In genomic region chr10:24292304-24293291, GRCh38 we compare ENCODE assay signal across 20 cellular contexts.
DNase-seq lines count a peak whose midpoint lies in the region; ATAC-seq, FAIRE-seq and TF ChIP-seq lines count a peak whose summit lies in the region.
"Had no signal": no experiment of that assay in that cellular context is flagged by ENCODE, and none has a peak within 500 bp of the region (broad histone marks: within the 10 kb centered on the region; RNA-seq: fewer than 3 reads in every experiment).

No MANE protein-coding gene starts in this region.

- H3K36me3 ChIP-seq in astrocyte (ENCODE audit: insufficient read depth, low read length) (no peaks in the 10 kb centered on the region), testis (ENCODE audit: low read depth, missing control alignments) (no peaks in the 10 kb centered on the region)
- H3K36me3 ChIP-seq: BE2C, suprapubic skin had no signal

- H3K27me3 ChIP-seq in astrocyte (ENCODE audit: insufficient read depth, low read length) (no peaks in the 10 kb centered on the region), testis (no peaks in the 10 kb centered on the region)
- H3K27me3 ChIP-seq: BE2C, dorsolateral prefrontal cortex, suprapubic skin had no signal

- H3K9ac ChIP-seq in astrocyte (ENCODE audit: low read length), result no peak overlapping the region

- H4K20me1 ChIP-seq in astrocyte (ENCODE audit: insufficient read depth, low read length), result no peaks in the 10 kb centered on the region

- TF ChIP-seq CTCF in astrocyte (IDR thresholded peaks at IDR 0.05; ENCODE audit: insufficient read depth, low read depth, low read length) (no peak), testis (IDR thresholded peaks at IDR 0.05) (no peak), lower leg skin (IDR thresholded peaks at IDR 0.05) (no peak)

- peak; percentile 16 to 41 for ATAC-seq in left cardiac atrium
- no peak for ATAC-seq in HG02759 (IDR thresholded peaks at IDR 0.05; ENCODE audit: unreplicated experiment)
- no peak for ATAC-seq in GM19452 (IDR thresholded peaks at IDR 0.05; ENCODE audit: unreplicated experiment)
- ATAC-seq: activated naive CD4-positive, alpha-beta T cell treated with anti-CD3 and anti-CD28 coated beads, Interleukin-2, amount 50 U/mL, for 72 hours; natural killer cell had no signal

- H3K9me3 Mint-ChIP-seq in astrocyte (ENCODE audit: unreplicated experiment), result no peaks in the 10 kb centered on the region

- 50 to 55% methylated on average over 11 of the region's 11 CpGs for WGBS in testis, 2 donors
- 80 to 84% methylated on average over 11 of the region's 11 CpGs for WGBS in lower leg skin, 2 donors

- H3K4me3 ChIP-seq in astrocyte (ENCODE audit: insufficient read depth, low read depth, low read length) (no peak overlapping the region), testis (no peak overlapping the region), lower leg skin (ENCODE audit: low read depth, poor library complexity, severe bottlenecking) (no peak overlapping the region)
- H3K4me3 ChIP-seq: dorsolateral prefrontal cortex, suprapubic skin had no signal

- FAIRE-seq in astrocyte (lab: Jason Lieb, UNC), result no peak
- FAIRE-seq: bronchial epithelial cell, D721Med had no signal

- no peaks in the 10 kb centered on the region for H3K27me3 Mint-ChIP-seq in astrocyte (ENCODE audit: low read depth, unreplicated experiment)

- H3K9me3 ChIP-seq in astrocyte (ENCODE audit: insufficient read depth, low read depth, low read length) (no peaks in the 10 kb centered on the region), testis (no peaks in the 10 kb centered on the region)
- H3K9me3 ChIP-seq: BE2C, suprapubic skin had no signal

- intact Hi-C loops in left cardiac atrium (cut with DNase I) (no loop called here), testis (cut with DNase I; ENCODE audit: low total_unique reads) (no loop called here), lower leg skin (cut with DNase I; ENCODE audit: low total_unique reads) (no loop called here)

- peaks cover 4% of the 10 kb centered on the region for H3K4me1 Mint-ChIP-seq in astrocyte (ENCODE audit: low read depth, unreplicated experiment)
- H3K4me1 Mint-ChIP-seq: memory B cell, natural killer cell had no signal

- H3K27ac ChIP-seq in astrocyte (ENCODE audit: low read depth, low read length) (no peak overlapping the region), testis (peak overlapping the region in 1 of 2 donors; percentile 69)
- H3K27ac ChIP-seq: dorsolateral prefrontal cortex, suprapubic skin had no signal

- DNase-seq in NCI-H187 treated with DMSO at 0.1 percent for 48 hours (lab: John Stamatoyannopoulos, UW) (peak; percentile 23), astrocyte (ENCODE audit: low read depth) (peak; percentile 12), left cardiac atrium (no peak), testis (peak; percentile 38), lower leg skin (ENCODE audit: low spot score in 2 of 2) (no peak)
- DNase-seq: activated T-cell treated with anti-CD3 and anti-CD28 coated beads, Interleukin-2, amount 50 U/mL, for 48 hours; BE2C; dorsolateral prefrontal cortex; GF-D8; natural killer cell; NCI-H526 treated with DMSO at 0.1 percent for 48 hours; posterior cingulate gyrus; T-helper 9 cell had no signal

- TF ChIP-seq POLR2A in testis (IDR thresholded peaks at IDR 0.05) (no peak), lower leg skin (IDR thresholded peaks at IDR 0.05) (no peak)

- H2AFZ ChIP-seq in astrocyte (ENCODE audit: low read depth, low read length), result no peak overlapping the region

- H3K4me1 ChIP-seq in astrocyte (ENCODE audit: insufficient read depth, low read length), result no peaks in the 10 kb centered on the region
- H3K4me1 ChIP-seq in testis, result peaks cover 13% of the 10 kb centered on the region
- H3K4me1 ChIP-seq: BE2C had no signal

- peak overlapping the region; percentile 8 for H3K4me2 ChIP-seq in astrocyte (ENCODE audit: low read length)

- no peak overlapping the region for H3K27ac Mint-ChIP-seq in astrocyte (ENCODE audit: unreplicated experiment)
- H3K27ac Mint-ChIP-seq: activated naive CD4-positive, alpha-beta T cell treated with anti-CD3 and anti-CD28 coated beads, Interleukin-2, amount 50 U/mL, for 72 hours; memory B cell; natural killer cell had no signal

- no peak overlapping the region for H3K4me3 Mint-ChIP-seq in astrocyte (ENCODE audit: unreplicated experiment)
- H3K4me3 Mint-ChIP-seq: memory B cell, natural killer cell had no signal

- peaks cover 2% of the 10 kb centered on the region for H3K36me3 Mint-ChIP-seq in astrocyte (ENCODE audit: low read depth, unreplicated experiment)
- H3K36me3 Mint-ChIP-seq: activated naive CD4-positive, alpha-beta T cell treated with anti-CD3 and anti-CD28 coated beads, Interleukin-2, amount 50 U/mL, for 72 hours; natural killer cell had no signal

- peaks cover 17% of the 10 kb centered on the region for H3K79me2 ChIP-seq in astrocyte (ENCODE audit: insufficient read depth, low read length)

Comparison
In these comparisons a context has a peak if more than half of its experiments do, and no peak if none do; other contexts are left out.
1. DNase-seq: peak in NCI-H187 treated with DMSO at 0.1 percent for 48 hours (single experiment), astrocyte (single experiment) and testis (single experiment); none in left cardiac atrium (single experiment) and lower leg skin (0 of 2).
2. ATAC-seq: peak in left cardiac atrium (2 of 2); none in HG02759 (single experiment) and GM19452 (single experiment).